ENCODE assay signal across 24 cellular contexts in the genomic region with DNA sequence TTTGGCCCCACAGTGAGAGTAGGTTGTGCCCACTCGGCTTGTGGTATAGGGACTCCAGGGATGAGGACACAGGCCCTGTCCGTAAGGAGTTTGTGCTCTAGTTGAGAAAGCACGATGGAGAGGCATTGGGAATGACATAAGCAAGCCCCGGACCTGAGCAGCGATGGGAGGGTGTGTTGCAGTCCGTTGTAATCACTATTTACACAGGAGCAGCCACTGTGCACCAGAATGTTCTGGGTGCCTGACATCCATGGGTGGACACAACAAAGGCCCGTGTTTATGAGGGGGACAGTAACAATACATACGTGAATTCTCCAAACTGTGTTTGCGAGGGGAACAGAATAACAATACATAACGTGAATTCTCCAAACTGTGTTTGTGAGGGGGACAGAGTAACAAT.
"Had no signal": no experiment of that assay in that cellular context is flagged by ENCODE, and none has a peak within 500 bp of the region (broad histone marks: within the 10 kb centered on the region; RNA-seq: fewer than 3 reads in every experiment).

No MANE protein-coding gene starts in this region.

- H3K4me3 ChIP-seq: adrenal gland, SJCRH30 had no signal

- H3K9me3 Mint-ChIP-seq: activated CD4-positive, alpha-beta memory T cell treated with anti-CD3 and anti-CD28 coated beads for 36 hours; activated CD4-positive, alpha-beta T cell treated with anti-CD3 and anti-CD28 coated beads, Interleukin-2, amount 10 ng/mL, durations not matched to agents 7 days and 5 days; activated naive CD8-positive, alpha-beta T cell treated with anti-CD3 and anti-CD28 coated beads, Interleukin-2, amount 10 ng/mL, durations not matched to agents 7 days and 5 days; activated T-cell treated with anti-CD3 and anti-CD28 coated beads, Interleukin-2, amount 50 U/mL, for 4 hours had no signal

- H3K27me3 ChIP-seq: adrenal gland, SJCRH30 had no signal

- H3K9ac ChIP-seq: SK-N-SH had no signal

- H3K27ac ChIP-seq: SJCRH30, VCaP had no signal

- H3K36me3 ChIP-seq: adrenal gland, SJCRH30 had no signal

- H3K36me3 Mint-ChIP-seq: activated CD4-positive, alpha-beta memory T cell treated with anti-CD3 and anti-CD28 coated beads for 36 hours; activated naive CD8-positive, alpha-beta T cell treated with anti-CD3 and anti-CD28 coated beads, Interleukin-2, amount 10 ng/mL, durations not matched to agents 7 days and 5 days had no signal

- H3K27ac Mint-ChIP-seq: activated CD4-positive, alpha-beta memory T cell treated with anti-CD3 and anti-CD28 coated beads for 36 hours; activated CD4-positive, alpha-beta T cell treated with anti-CD3 and anti-CD28 coated beads, Interleukin-2, amount 10 ng/mL, durations not matched to agents 7 days and 5 days; activated naive CD8-positive, alpha-beta T cell treated with anti-CD3 and anti-CD28 coated beads, Interleukin-2, amount 10 ng/mL, durations not matched to agents 7 days and 5 days had no signal

- H3K4me2 ChIP-seq: SK-N-SH had no signal

- H3K4me3 Mint-ChIP-seq: activated CD4-positive, alpha-beta memory T cell treated with anti-CD3 and anti-CD28 coated beads for 36 hours; activated CD4-positive, alpha-beta T cell treated with anti-CD3 and anti-CD28 coated beads, Interleukin-2, amount 10 ng/mL, durations not matched to agents 7 days and 5 days; activated naive CD8-positive, alpha-beta T cell treated with anti-CD3 and anti-CD28 coated beads, Interleukin-2, amount 10 ng/mL, durations not matched to agents 7 days and 5 days; activated T-cell treated with anti-CD3 and anti-CD28 coated beads, Interleukin-2, amount 50 U/mL, for 4 hours had no signal

- H3K9me3 ChIP-seq: adrenal gland, SJCRH30, SK-N-SH had no signal

- H3K27me3 Mint-ChIP-seq: activated CD4-positive, alpha-beta memory T cell treated with anti-CD3 and anti-CD28 coated beads for 36 hours; activated naive CD8-positive, alpha-beta T cell treated with anti-CD3 and anti-CD28 coated beads, Interleukin-2, amount 10 ng/mL, durations not matched to agents 7 days and 5 days had no signal

- DNase-seq: activated CD4-positive, alpha-beta memory T cell treated with anti-CD3 and anti-CD28 coated beads for 36 hours; activated CD4-positive, alpha-beta T cell treated with anti-CD3 and anti-CD28 coated beads, Interleukin-2, amount 10 ng/mL, durations not matched to agents 7 days and 5 days; activated CD4-positive, CD25-positive, alpha-beta regulatory T cell; activated CD8-positive, alpha-beta memory T cell treated with anti-CD3 and anti-CD28 coated beads for 24 hours; activated effector memory CD4-positive, alpha-beta T cell treated with anti-CD3 and anti-CD28 coated beads, Interleukin-2, amount 50 U/mL, for 16 hours; activated naive CD4-positive, alpha-beta T cell treated with Interleukin-2 at 50 U/mL for 16 hours; activated naive CD8-positive, alpha-beta T cell treated with anti-CD3 and anti-CD28 coated beads, Interleukin-2, amount 10 ng/mL, durations not matched to agents 7 days and 5 days; activated T-cell treated with anti-CD3 and anti-CD28 coated beads, Interleukin-2, amount 50 U/mL, for 4 hours; adrenal gland; anterior cingulate cortex; caudate nucleus; NCI-H1092; NCI-H1417; NCI-H1930; NCI-H2107; NCI-H2171 treated with DMSO at 0.1 percent for 48 hours; NCI-H226; NCI-H526; NCI-H82; Right ventricle myocardium superior; SJCRH30; SK-N-SH; T-helper 1 cell had no signal
